In the genomic region with DNA sequence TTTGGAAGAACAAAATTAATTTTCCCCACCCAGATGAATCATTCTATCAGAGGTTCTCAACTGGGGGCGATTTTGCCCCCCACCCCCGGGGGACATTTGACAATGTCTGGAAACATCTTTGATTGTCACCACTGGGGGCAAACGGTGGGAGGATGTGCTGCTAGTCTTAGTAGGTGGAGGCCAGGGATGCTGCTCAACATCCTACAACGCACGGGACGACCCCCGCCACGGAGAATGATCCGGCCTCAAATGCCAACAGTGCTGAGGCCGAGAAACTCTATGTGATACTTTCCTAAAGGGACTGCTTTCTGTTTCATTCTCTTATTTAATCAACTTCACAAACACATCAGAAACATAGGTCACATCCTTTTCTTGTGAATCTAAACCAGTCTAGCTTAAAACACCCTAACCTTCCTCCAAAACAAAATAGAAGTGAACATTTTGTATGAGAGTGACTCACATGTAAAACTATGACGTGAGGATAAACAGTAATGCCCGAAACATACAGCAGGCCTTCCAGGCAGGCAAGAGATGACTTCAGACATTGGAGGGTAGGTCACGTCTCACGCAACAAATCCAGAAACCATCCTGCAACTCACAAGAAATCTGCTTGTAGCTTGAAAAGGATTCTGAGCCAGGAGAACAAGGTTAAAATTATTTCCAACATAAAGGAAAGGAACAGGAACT, we compare ENCODE assay signal across 1 cellular context.
TF ChIP-seq lines count a peak whose summit lies in the region.

No MANE protein-coding gene starts in this region.

TF ChIP-seq in GM12878, 131 proteins besides CTCF, POLR2A, EP300 and RAD21:
- TF ChIP-seq CREM (IDR thresholded peaks at IDR 0.05; ENCODE audit: low read depth) (peak; percentile 79), CREB1 (IDR thresholded peaks at IDR 0.05; ENCODE audit: low read depth) (peak; percentile 77), JUNB (IDR thresholded peaks at IDR 0.05) (peak; percentile 40)
- TF ChIP-seq, protein P1, sequence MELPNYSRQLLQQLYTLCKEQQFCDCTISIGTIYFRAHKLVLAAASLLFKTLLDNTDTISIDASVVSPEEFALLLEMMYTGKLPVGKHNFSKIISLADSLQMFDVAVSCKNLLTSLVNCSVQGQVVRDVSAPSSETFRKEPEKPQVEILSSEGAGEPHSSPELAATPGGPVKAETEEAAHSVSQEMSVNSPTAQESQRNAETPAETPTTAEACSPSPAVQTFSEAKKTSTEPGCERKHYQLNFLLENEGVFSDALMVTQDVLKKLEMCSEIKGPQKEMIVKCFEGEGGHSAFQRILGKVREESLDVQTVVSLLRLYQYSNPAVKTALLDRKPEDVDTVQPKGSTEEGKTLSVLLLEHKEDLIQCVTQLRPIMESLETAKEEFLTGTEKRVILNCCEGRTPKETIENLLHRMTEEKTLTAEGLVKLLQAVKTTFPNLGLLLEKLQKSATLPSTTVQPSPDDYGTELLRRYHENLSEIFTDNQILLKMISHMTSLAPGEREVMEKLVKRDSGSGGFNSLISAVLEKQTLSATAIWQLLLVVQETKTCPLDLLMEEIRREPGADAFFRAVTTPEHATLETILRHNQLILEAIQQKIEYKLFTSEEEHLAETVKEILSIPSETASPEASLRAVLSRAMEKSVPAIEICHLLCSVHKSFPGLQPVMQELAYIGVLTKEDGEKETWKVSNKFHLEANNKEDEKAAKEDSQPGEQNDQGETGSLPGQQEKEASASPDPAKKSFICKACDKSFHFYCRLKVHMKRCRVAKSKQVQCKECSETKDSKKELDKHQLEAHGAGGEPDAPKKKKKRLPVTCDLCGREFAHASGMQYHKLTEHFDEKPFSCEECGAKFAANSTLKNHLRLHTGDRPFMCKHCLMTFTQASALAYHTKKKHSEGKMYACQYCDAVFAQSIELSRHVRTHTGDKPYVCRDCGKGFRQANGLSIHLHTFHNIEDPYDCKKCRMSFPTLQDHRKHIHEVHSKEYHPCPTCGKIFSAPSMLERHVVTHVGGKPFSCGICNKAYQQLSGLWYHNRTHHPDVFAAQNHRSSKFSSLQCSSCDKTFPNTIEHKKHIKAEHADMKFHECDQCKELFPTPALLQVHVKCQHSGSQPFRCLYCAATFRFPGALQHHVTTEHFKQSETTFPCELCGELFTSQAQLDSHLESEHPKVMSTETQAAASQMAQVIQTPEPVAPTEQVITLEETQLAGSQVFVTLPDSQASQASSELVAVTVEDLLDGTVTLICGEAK (IDR thresholded peaks at IDR 0.05; ENCODE audit: borderline replicate concordance), result no peak
